36 cellular contexts compared by ENCODE assay signal in the genomic region with DNA sequence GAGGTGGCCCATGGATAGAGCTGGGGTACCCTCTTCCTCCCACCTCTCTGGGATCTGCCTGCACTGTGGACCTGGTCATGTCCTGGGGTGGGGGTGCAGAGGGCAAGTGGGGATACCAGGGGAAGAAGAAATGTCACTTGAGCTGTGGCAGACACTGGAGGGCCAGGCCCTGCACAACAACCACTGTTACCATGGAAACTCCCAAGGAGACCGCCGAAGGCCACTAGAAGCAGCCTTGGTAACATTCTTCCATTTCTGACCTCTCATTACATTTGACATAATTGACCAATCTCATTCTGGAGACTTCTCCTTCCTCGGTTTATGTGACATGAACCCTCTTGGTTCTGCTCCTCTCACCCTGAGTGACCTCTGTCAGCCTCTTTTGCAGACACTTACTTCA.
"Had no signal": no experiment of that assay in that cellular context is flagged by ENCODE, and none has a peak within 500 bp of the region (broad histone marks: within the 10 kb centered on the region; RNA-seq: fewer than 3 reads in every experiment).

No MANE protein-coding gene starts in this region.

- H3K27ac Mint-ChIP-seq: activated CD4-positive, alpha-beta memory T cell treated with anti-CD3 and anti-CD28 coated beads for 36 hours; activated CD4-positive, alpha-beta T cell treated with anti-CD3 and anti-CD28 coated beads for 36 hours; activated CD4-positive, alpha-beta T cell treated with anti-CD3 and anti-CD28 coated beads, Interleukin-2, amount 10 ng/mL, durations not matched to agents 24 days and 14 days; activated CD8-positive, alpha-beta memory T cell treated with anti-CD3 and anti-CD28 coated beads, Interleukin-2, amount 10 ng/mL, durations not matched to agents 7 days and 5 days; activated CD8-positive, alpha-beta T cell treated with anti-CD3 and anti-CD28 coated beads, Interleukin-2, amount 10 ng/mL, durations not matched to agents 7 days and 5 days; activated naive CD4-positive, alpha-beta T cell treated with anti-CD3 and anti-CD28 coated beads for 36 hours; activated naive CD8-positive, alpha-beta T cell treated with anti-CD3 and anti-CD28 coated beads for 36 hours; activated naive CD8-positive, alpha-beta T cell treated with anti-CD3 and anti-CD28 coated beads, Interleukin-2, amount 50 U/mL, for 24 hours; activated T-helper 1 cell treated with anti-CD3 and anti-CD28 coated beads, Interleukin-12 subunit alpha, Interleukin-12 subunit beta, Interleukin-2, Interleukin-4 antibody, amounts not matched to agents 30 ng/mL and 10 ng/mL and 1 ng/mL, durations not matched to agents 14 hours and 24 hours and 36 hours; activated T-helper 2 cell treated with anti-CD3 and anti-CD28 coated beads, Interferon-gamma antibody, Interleukin-2, Interleukin-4, amounts not matched to agents 10 μg/mL and 5 μg/mL and 100 μg/mL, durations not matched to agents 14 hours and 24 hours and 36 hours; T-helper 1 cell treated with Interleukin-12 subunit alpha and Interleukin-12 subunit beta and Interleukin-4 antibody, amounts not matched to agents 30 μg/mL and 1 μg/mL, for 36 hours; T-helper 2 cell treated with Interferon-gamma antibody and Interleukin-4, amounts not matched to agents 5 μg/mL and 100 μg/mL, for 36 hours had no signal

- ATAC-seq: activated CD4-positive, alpha-beta T cell treated with anti-CD3 and anti-CD28 coated beads for 36 hours; activated CD8-positive, alpha-beta memory T cell treated with anti-CD3 and anti-CD28 coated beads, Interleukin-2, amount 10 ng/mL, durations not matched to agents 7 days and 5 days; activated CD8-positive, alpha-beta T cell treated with anti-CD3 and anti-CD28 coated beads, Interleukin-2, amount 10 ng/mL, durations not matched to agents 7 days and 5 days; activated naive CD8-positive, alpha-beta T cell treated with anti-CD3 and anti-CD28 coated beads, Interleukin-2, amount 50 U/mL, for 24 hours; body of pancreas; effector memory CD8-positive, alpha-beta T cell; gastroesophageal sphincter; T-cell had no signal

- H3K36me3 Mint-ChIP-seq: activated CD4-positive, alpha-beta memory T cell treated with anti-CD3 and anti-CD28 coated beads for 36 hours; activated naive CD4-positive, alpha-beta T cell treated with anti-CD3 and anti-CD28 coated beads, Interleukin-2, amount 50 U/mL, for 24 hours; activated naive CD8-positive, alpha-beta T cell treated with anti-CD3 and anti-CD28 coated beads for 36 hours; T-cell had no signal

- FAIRE-seq: colon had no signal

- H3K9me3 Mint-ChIP-seq: activated CD4-positive, alpha-beta memory T cell treated with anti-CD3 and anti-CD28 coated beads for 36 hours; activated naive CD4-positive, alpha-beta T cell treated with anti-CD3 and anti-CD28 coated beads for 36 hours; activated naive CD4-positive, alpha-beta T cell treated with anti-CD3 and anti-CD28 coated beads, Interleukin-2, amount 50 U/mL, for 24 hours; activated naive CD8-positive, alpha-beta T cell treated with anti-CD3 and anti-CD28 coated beads, Interleukin-2, amount 50 U/mL, for 24 hours; activated T-helper 1 cell treated with anti-CD3 and anti-CD28 coated beads, Interleukin-12 subunit alpha, Interleukin-12 subunit beta, Interleukin-2, Interleukin-4 antibody, amounts not matched to agents 30 ng/mL and 10 ng/mL and 1 ng/mL, durations not matched to agents 14 hours and 24 hours and 36 hours; activated T-helper 2 cell treated with anti-CD3 and anti-CD28 coated beads, Interferon-gamma antibody, Interleukin-2, Interleukin-4, amounts not matched to agents 10 μg/mL and 5 μg/mL and 100 μg/mL, durations not matched to agents 14 hours and 24 hours and 36 hours; effector memory CD8-positive, alpha-beta T cell; T-helper 1 cell treated with Interleukin-12 subunit alpha and Interleukin-12 subunit beta and Interleukin-4 antibody, amounts not matched to agents 30 μg/mL and 1 μg/mL, for 36 hours; T-helper 2 cell treated with Interferon-gamma antibody and Interleukin-4, amounts not matched to agents 5 μg/mL and 100 μg/mL, for 36 hours had no signal

- H3K27me3 Mint-ChIP-seq: activated naive CD4-positive, alpha-beta T cell treated with anti-CD3 and anti-CD28 coated beads, Interleukin-2, amount 50 U/mL, for 24 hours; activated naive CD8-positive, alpha-beta T cell treated with anti-CD3 and anti-CD28 coated beads for 36 hours; effector memory CD8-positive, alpha-beta T cell; T-cell had no signal

- H3K9me3 ChIP-seq: adrenal gland, body of pancreas, esophagus squamous epithelium, gastroesophageal sphincter had no signal

- H3K4me3 Mint-ChIP-seq: activated CD4-positive, alpha-beta memory T cell treated with anti-CD3 and anti-CD28 coated beads for 36 hours; activated CD4-positive, alpha-beta T cell treated with anti-CD3 and anti-CD28 coated beads for 36 hours; activated CD4-positive, alpha-beta T cell treated with anti-CD3 and anti-CD28 coated beads, Interleukin-2, amount 10 ng/mL, durations not matched to agents 24 days and 14 days; activated CD8-positive, alpha-beta memory T cell treated with anti-CD3 and anti-CD28 coated beads, Interleukin-2, amount 10 ng/mL, durations not matched to agents 7 days and 5 days; activated CD8-positive, alpha-beta T cell treated with anti-CD3 and anti-CD28 coated beads, Interleukin-2, amount 10 ng/mL, durations not matched to agents 7 days and 5 days; activated naive CD4-positive, alpha-beta T cell treated with anti-CD3 and anti-CD28 coated beads for 36 hours; activated naive CD4-positive, alpha-beta T cell treated with anti-CD3 and anti-CD28 coated beads, Interleukin-2, amount 50 U/mL, for 24 hours; activated naive CD8-positive, alpha-beta T cell treated with anti-CD3 and anti-CD28 coated beads for 36 hours; activated naive CD8-positive, alpha-beta T cell treated with anti-CD3 and anti-CD28 coated beads, Interleukin-2, amount 50 U/mL, for 24 hours; activated T-helper 1 cell treated with anti-CD3 and anti-CD28 coated beads, Interleukin-12 subunit alpha, Interleukin-12 subunit beta, Interleukin-2, Interleukin-4 antibody, amounts not matched to agents 30 ng/mL and 10 ng/mL and 1 ng/mL, durations not matched to agents 14 hours and 24 hours and 36 hours; effector memory CD8-positive, alpha-beta T cell; T-cell; T-helper 1 cell treated with Interleukin-12 subunit alpha and Interleukin-12 subunit beta and Interleukin-4 antibody, amounts not matched to agents 30 μg/mL and 1 μg/mL, for 36 hours; T-helper 2 cell treated with Interferon-gamma antibody and Interleukin-4, amounts not matched to agents 5 μg/mL and 100 μg/mL, for 36 hours had no signal

- H3K27ac ChIP-seq: adrenal gland, body of pancreas, esophagus squamous epithelium, gastroesophageal sphincter, WERI-Rb-1 had no signal

- H3K27me3 ChIP-seq: adrenal gland, body of pancreas, esophagus squamous epithelium, gastroesophageal sphincter had no signal

- H3K36me3 ChIP-seq: adrenal gland, esophagus squamous epithelium, gastroesophageal sphincter, WERI-Rb-1 had no signal

- DNase-seq: activated CD4-positive, alpha-beta memory T cell treated with anti-CD3 and anti-CD28 coated beads for 36 hours; activated CD4-positive, alpha-beta T cell treated with anti-CD3 and anti-CD28 coated beads for 36 hours; activated CD4-positive, alpha-beta T cell treated with anti-CD3 and anti-CD28 coated beads, Interleukin-2, amount 10 ng/mL, durations not matched to agents 24 days and 14 days; activated CD4-positive, CD25-positive, alpha-beta regulatory T cell; activated CD4-positive, CD25-positive, alpha-beta regulatory T cell treated with anti-CD3 and anti-CD28 coated beads, Interleukin-2, amount 50 U/mL, for 72 hours; activated CD8-positive, alpha-beta memory T cell treated with anti-CD3 and anti-CD28 coated beads, Interleukin-2, amount 10 ng/mL, durations not matched to agents 7 days and 5 days; activated CD8-positive, alpha-beta memory T cell treated with anti-CD3 and anti-CD28 coated beads, Interleukin-2, amount 50 U/mL, for 4 hours; activated CD8-positive, alpha-beta T cell treated with anti-CD3 and anti-CD28 coated beads, Interleukin-2, amount 10 ng/mL, durations not matched to agents 7 days and 5 days; activated effector memory CD4-positive, alpha-beta T cell treated with anti-CD3 and anti-CD28 coated beads, Interleukin-2, amount 50 U/mL, for 16 hours; activated naive CD4-positive, alpha-beta T cell treated with anti-CD3 and anti-CD28 coated beads for 36 hours; activated naive CD8-positive, alpha-beta T cell treated with anti-CD3 and anti-CD28 coated beads for 36 hours; activated naive CD8-positive, alpha-beta T cell treated with anti-CD3 and anti-CD28 coated beads, Interleukin-2, amount 50 U/mL, for 24 hours; activated T-cell treated with anti-CD3 and anti-CD28 coated beads, Interleukin-2, amount 50 U/mL, for 1 hour; activated T-cell treated with anti-CD3 and anti-CD28 coated beads, Interleukin-2, amount 50 U/mL, for 48 hours; adrenal gland; amygdala; aorta; body of pancreas; caudate nucleus; cortex of kidney; dermis blood vessel endothelial cell; effector CD4-positive, alpha-beta T cell; effector memory CD8-positive, alpha-beta T cell; erythroblast; esophagus squamous epithelium; foreskin melanocyte; T-cell; T1000; WERI-Rb-1 had no signal

- H3K4me3 ChIP-seq: adrenal gland, body of pancreas, esophagus squamous epithelium, gastroesophageal sphincter had no signal
